Comparison of ENCODE assay signal across 30 cellular contexts in the genomic region with DNA sequence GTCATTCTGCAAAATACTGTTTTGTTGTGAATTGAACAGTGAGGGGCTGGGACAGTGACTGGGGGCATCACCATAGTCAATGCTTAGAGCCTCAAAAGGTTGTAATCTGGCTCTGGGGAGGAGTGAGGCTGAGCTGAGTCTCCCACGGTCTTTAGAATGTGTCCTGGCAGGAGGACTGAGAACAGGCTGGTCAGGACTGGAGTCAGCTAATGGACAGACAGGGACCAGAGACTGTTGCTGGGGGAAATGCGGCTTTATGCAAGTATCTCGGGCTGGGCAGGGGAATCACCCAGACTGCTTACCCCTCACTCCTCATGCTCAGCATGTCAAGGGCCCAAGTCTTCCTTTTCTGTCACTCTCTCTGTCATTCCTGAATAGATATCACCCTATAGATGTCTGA.
"Had no signal": no experiment of that assay in that cellular context is flagged by ENCODE, and none has a peak within 500 bp of the region (broad histone marks: within the 10 kb centered on the region; RNA-seq: fewer than 3 reads in every experiment).

No MANE protein-coding gene starts in this region.

- H3K4me1 ChIP-seq: breast epithelium, esophagus squamous epithelium, left lung, upper lobe of left lung had no signal

- ATAC-seq: activated CD4-positive, CD25-positive, alpha-beta regulatory T cell treated with anti-CD3 and anti-CD28 coated beads, Interleukin-2, amount 50 U/mL, for 24 hours; activated naive CD8-positive, alpha-beta T cell treated with anti-CD3 and anti-CD28 coated beads, Interleukin-2, amount 50 U/mL, for 24 hours; left lung; sciatic nerve; stimulated activated memory B cell treated with anti-CD40 and anti-IgM and Interleukin-4, amounts not matched to agents 10 μg/mL and 1 μg/mL and 100 μg/mL, for 72 hours; stimulated activated naive CD8-positive, alpha-beta T cell treated with anti-CD3 and anti-CD28 coated beads, Interleukin-15, amount 100 ng/mL, for 72 hours; T-helper 17 cell had no signal

- H3K27ac ChIP-seq: breast epithelium, esophagus squamous epithelium, left lung, neutrophil, ovary, upper lobe of left lung, WERI-Rb-1 had no signal

- H3K36me3 ChIP-seq: breast epithelium, ovary had no signal

- H3K9me3 Mint-ChIP-seq: activated T-cell treated with anti-CD3 and anti-CD28 coated beads, Interleukin-2, amount 50 U/mL, for 24 hours; stimulated activated memory B cell treated with anti-CD40 and anti-IgM and Interleukin-4, amounts not matched to agents 10 μg/mL and 1 μg/mL and 100 μg/mL, for 72 hours; stimulated activated naive CD8-positive, alpha-beta T cell treated with anti-CD3 and anti-CD28 coated beads, Interleukin-15, amount 100 ng/mL, for 72 hours had no signal

- H3K9me3 ChIP-seq: breast epithelium, neutrophil, ovary had no signal

- H3K27me3 ChIP-seq: breast epithelium, esophagus squamous epithelium, left lung, neutrophil, ovary, upper lobe of left lung had no signal

- H3K4me3 Mint-ChIP-seq: activated CD4-positive, alpha-beta memory T cell treated with anti-CD3 and anti-CD28 coated beads for 36 hours; activated naive CD8-positive, alpha-beta T cell treated with anti-CD3 and anti-CD28 coated beads, Interleukin-2, amount 50 U/mL, for 24 hours; activated T-cell treated with anti-CD3 and anti-CD28 coated beads, Interleukin-2, amount 50 U/mL, for 24 hours; nephron progenitor cell; stimulated activated memory B cell treated with anti-CD40 and anti-IgM and Interleukin-4, amounts not matched to agents 10 μg/mL and 1 μg/mL and 100 μg/mL, for 72 hours; stimulated activated naive CD8-positive, alpha-beta T cell treated with anti-CD3 and anti-CD28 coated beads, Interleukin-15, amount 100 ng/mL, for 72 hours; T-helper 17 cell had no signal

- H3K4me3 ChIP-seq: breast epithelium, esophagus squamous epithelium, left lung, lung, ovary, smooth muscle cell, upper lobe of left lung had no signal

- H3K27ac Mint-ChIP-seq: activated CD4-positive, alpha-beta memory T cell treated with anti-CD3 and anti-CD28 coated beads for 36 hours; activated naive CD8-positive, alpha-beta T cell treated with anti-CD3 and anti-CD28 coated beads, Interleukin-2, amount 50 U/mL, for 24 hours; activated T-cell treated with anti-CD3 and anti-CD28 coated beads, Interleukin-2, amount 50 U/mL, for 24 hours; nephron progenitor cell; progenitor cell of endocrine pancreas; stimulated activated memory B cell treated with anti-CD40 and anti-IgM and Interleukin-4, amounts not matched to agents 10 μg/mL and 1 μg/mL and 100 μg/mL, for 72 hours; stimulated activated naive CD8-positive, alpha-beta T cell treated with anti-CD3 and anti-CD28 coated beads, Interleukin-15, amount 100 ng/mL, for 72 hours; T-helper 17 cell had no signal

- DNase-seq: activated CD4-positive, alpha-beta memory T cell treated with anti-CD3 and anti-CD28 coated beads for 36 hours; activated CD4-positive, alpha-beta T cell treated with anti-CD3 and anti-CD28 coated beads for 48 hours; activated CD8-positive, alpha-beta memory T cell treated with anti-CD3 and anti-CD28 coated beads, Interleukin-2, amount 50 U/mL, for 48 hours; activated gamma-delta T cell; activated naive CD4-positive, alpha-beta T cell treated with anti-CD3 and anti-CD28 coated beads, Interleukin-2, amount 50 U/mL, for 16 hours; activated naive CD8-positive, alpha-beta T cell treated with anti-CD3 and anti-CD28 coated beads, Interleukin-2, amount 50 U/mL, for 24 hours; activated T-cell treated with anti-CD3 and anti-CD28 coated beads, Interleukin-2, amount 50 U/mL, for 24 hours; central memory CD4-positive, alpha-beta T cell; esophagus squamous epithelium; foreskin melanocyte; left lung; mesendoderm; nephron progenitor cell; ovary; stimulated activated CD4-positive, alpha-beta T cell treated with anti-CD3 and anti-CD28 coated beads, Interleukin-1b, Interleukin-23, amount 100 ng/mL, for 48 hours; stimulated activated CD4-positive, alpha-beta T cell treated with anti-CD3 and anti-CD28 coated beads, Interleukin-4, amount 100 ng/mL, for 4 hours; stimulated activated CD8-positive, alpha-beta memory T cell treated with anti-CD3 and anti-CD28 coated beads, Interleukin-4, amount 100 ng/mL, for 48 hours; stimulated activated naive CD8-positive, alpha-beta T cell treated with anti-CD3 and anti-CD28 coated beads, Interleukin-15, amount 100 ng/mL, for 72 hours; T-helper 17 cell; T1000; upper lobe of left lung; WERI-Rb-1 had no signal

- H3K4me1 Mint-ChIP-seq: activated naive CD8-positive, alpha-beta T cell treated with anti-CD3 and anti-CD28 coated beads, Interleukin-2, amount 50 U/mL, for 24 hours; stimulated activated memory B cell treated with anti-CD40 and anti-IgM and Interleukin-4, amounts not matched to agents 10 μg/mL and 1 μg/mL and 100 μg/mL, for 72 hours; stimulated activated naive CD8-positive, alpha-beta T cell treated with anti-CD3 and anti-CD28 coated beads, Interleukin-15, amount 100 ng/mL, for 72 hours had no signal

- H3K27me3 Mint-ChIP-seq: activated CD4-positive, alpha-beta memory T cell treated with anti-CD3 and anti-CD28 coated beads for 36 hours; activated naive CD8-positive, alpha-beta T cell treated with anti-CD3 and anti-CD28 coated beads, Interleukin-2, amount 50 U/mL, for 24 hours; activated T-cell treated with anti-CD3 and anti-CD28 coated beads, Interleukin-2, amount 50 U/mL, for 24 hours; progenitor cell of endocrine pancreas; stimulated activated memory B cell treated with anti-CD40 and anti-IgM and Interleukin-4, amounts not matched to agents 10 μg/mL and 1 μg/mL and 100 μg/mL, for 72 hours; stimulated activated naive CD8-positive, alpha-beta T cell treated with anti-CD3 and anti-CD28 coated beads, Interleukin-15, amount 100 ng/mL, for 72 hours; T-helper 17 cell had no signal
